8 cellular contexts compared by ENCODE assay signal in genomic region chr15:63188247-63188936, GRCh38. TPM values are rescaled to one million over a fixed set of nuclear protein-coding genes. Genes with fewer than 3 reads are reported as not detected.
DNase-seq lines count a peak whose midpoint lies in the region; ATAC-seq and TF ChIP-seq lines count a peak whose summit lies in the region.

No MANE protein-coding gene starts in this region.

- H2AFZ ChIP-seq in Karpas-422 (ENCODE audit: low read length) = peak overlapping the region; percentile 96

- H3K27me3 Mint-ChIP-seq in CD8-positive, alpha-beta memory T cell = no peaks in the 10 kb centered on the region
- H3K27me3 Mint-ChIP-seq in nephron progenitor cell (ENCODE audit: low read depth, poor library complexity) = peaks cover 8% of the 10 kb centered on the region

- peak overlapping the region; percentile 94 to 100 (median 96) for H3K4me3 Mint-ChIP-seq in CD8-positive, alpha-beta memory T cell
- peak overlapping the region; percentile 93 for H3K4me3 Mint-ChIP-seq in nephron progenitor cell

- H3K36me3 ChIP-seq in CD8-positive, alpha-beta memory T cell (ENCODE audit: insufficient read depth, low read length) = no peaks in the 10 kb centered on the region
- no peaks in the 10 kb centered on the region for H3K36me3 ChIP-seq in Karpas-422 (ENCODE audit: insufficient read depth, low read length)

- H3K27me3 ChIP-seq in CD8-positive, alpha-beta memory T cell (ENCODE audit: insufficient read depth, low read length, poor library complexity, severe bottlenecking) = no peaks in the 10 kb centered on the region
- H3K27me3 ChIP-seq in Karpas-422 (ENCODE audit: low read length) = no peaks in the 10 kb centered on the region

- peak overlapping the region; percentile 75 for H3K27ac ChIP-seq in CD8-positive, alpha-beta memory T cell (ENCODE audit: low read depth, low read length)
- H3K27ac ChIP-seq in Karpas-422 (ENCODE audit: low read length) = no peak overlapping the region

- CTCF ChIA-PET in CD8-positive, alpha-beta memory T cell (lab: Charles Lee) = interaction anchor here (0.8 to 1.8 kb wide), 3 partner anchors 15 to 40 kb away, joined by 3 to 5 read pairs (median 5); partner anchors contain the start of gene RPS27L

- H3K36me3 Mint-ChIP-seq in CD8-positive, alpha-beta memory T cell = peaks cover 0 to 13% (median 2%) of the 10 kb centered on the region in 3 donors
- no peaks in the 10 kb centered on the region for H3K36me3 Mint-ChIP-seq in nephron progenitor cell (ENCODE audit: low read depth)

- H3K9me2 ChIP-seq in Karpas-422 (replicated peaks; ENCODE audit: insufficient read depth, low read length) = no peaks in the 10 kb centered on the region

- no peaks in the 10 kb centered on the region for H3K9me3 ChIP-seq in CD8-positive, alpha-beta memory T cell (ENCODE audit: low read length)
- no peaks in the 10 kb centered on the region for H3K9me3 ChIP-seq in Karpas-422 (ENCODE audit: low read length)

- no peaks in the 10 kb centered on the region for H3K9me3 Mint-ChIP-seq in CD8-positive, alpha-beta memory T cell
- H3K9me3 Mint-ChIP-seq in nephron progenitor cell = no peaks in the 10 kb centered on the region

- no peaks in the 10 kb centered on the region for H3K79me2 ChIP-seq in Karpas-422 (ENCODE audit: low read length)

- ATAC-seq in HG03095 (IDR thresholded peaks at IDR 0.05; ENCODE audit: unreplicated experiment) = no peak

- H3K4me3 ChIP-seq in CD8-positive, alpha-beta memory T cell (ENCODE audit: low read length) = peak overlapping the region; percentile 84
- H3K4me3 ChIP-seq in Karpas-422 (ENCODE audit: low read length) = peak overlapping the region; percentile 79
- peak overlapping the region; percentile 64 for H3K4me3 ChIP-seq in choroid plexus epithelial cell (ENCODE audit: low read depth, low read length)

- H4K20me1 ChIP-seq in Karpas-422 (ENCODE audit: insufficient read depth, low read depth, low read length) = no peaks in the 10 kb centered on the region

- POLR2A ChIA-PET in CD8-positive, alpha-beta memory T cell (lab: Charles Lee) = interaction anchor here (0.6 to 1.9 kb wide), 4 partner anchors 14 to 522 kb away, joined by 3 to 7 read pairs (median 4); partner anchors contain the start of gene RPS27L

- peak overlapping the region; percentile 72 for H3K4me2 ChIP-seq in Karpas-422 (ENCODE audit: low read depth, low read length, poor library complexity, severe bottlenecking)

- peaks cover 43 to 49% (median 45%) of the 10 kb centered on the region in 3 donors for H3K4me1 Mint-ChIP-seq in CD8-positive, alpha-beta memory T cell
- peaks cover 42% of the 10 kb centered on the region for H3K4me1 Mint-ChIP-seq in nephron progenitor cell

- peak overlapping the region; percentile 71 for H3K9ac ChIP-seq in Karpas-422 (ENCODE audit: low read length)

- peaks cover 36% of the 10 kb centered on the region for H3K4me1 ChIP-seq in CD8-positive, alpha-beta memory T cell (ENCODE audit: insufficient read depth, low read length)
- H3K4me1 ChIP-seq in Karpas-422 (ENCODE audit: low read length) = peaks cover 28% of the 10 kb centered on the region

- no peak for DNase-seq in CD8-positive, alpha-beta memory T cell
- DNase-seq in Karpas-422 (no peak), choroid plexus epithelial cell (ENCODE audit: low read depth) (no peak), nephron progenitor cell (no peak), NCI-H524 (lab: John Stamatoyannopoulos, UW) (no peak), NCI-H2029 (lab: John Stamatoyannopoulos, UW) (no peak), medulla oblongata (ENCODE audit: extremely low spot score) (no peak)

- TF ChIP-seq CTCF in choroid plexus epithelial cell (conservative IDR thresholded peaks at IDR 0.05; ENCODE audit: low read depth, low read length) = no peak
- no peak for TF ChIP-seq CTCF in nephron progenitor cell (IDR thresholded peaks at IDR 0.05)

- H3K27ac Mint-ChIP-seq in CD8-positive, alpha-beta memory T cell = peak overlapping the region; percentile 81 to 97 (median 94)
- peak overlapping the region; percentile 77 for H3K27ac Mint-ChIP-seq in nephron progenitor cell

RNA-seq across cellular contexts. Expression of gene RAB8B, which starts 1.0 kb away (rescaled TPM):
- 100 to 1,000 TPM; 165 to 169 TPM for total RNA-seq in CD8-positive, alpha-beta memory T cell
- 52.9 TPM for polyA plus RNA-seq in CD8-positive, alpha-beta memory T cell
- total RNA-seq in Karpas-422 (2014; rRNA removed; shearing (Covaris generic); ENCODE audit: low replicate concordance) = 4.9 and 14.2 TPM in 2 replicates

RNA-seq across cellular contexts. Expression of gene RPS27L, which starts 31.1 kb away (rescaled TPM):
- total RNA-seq in CD8-positive, alpha-beta memory T cell = 100 to 1,000 TPM; 214 to 221 TPM
- 193 TPM for polyA plus RNA-seq in CD8-positive, alpha-beta memory T cell
- total RNA-seq in Karpas-422 (2014; rRNA removed; shearing (Covaris generic); ENCODE audit: low replicate concordance) = 36.3 and 72.8 TPM in 2 replicates

Comparison
In these comparisons a context has a peak if more than half of its experiments do, and no peak if none do; other contexts are left out.
1. RNA of gene RAB8B, which starts 1.0 kb away (total RNA-seq): 165 to 169 TPM in CD8-positive, alpha-beta memory T cell; 4.9 to 14.2 TPM in Karpas-422; every median in the first group is over 10 times any median in the second.
2. Peak in every context shown above with its lines, with median percentiles within 50 percentile points of each other: H3K4me3 ChIP-seq.